In genomic region chr9:111914749-111915424, GRCh38 we compare ENCODE assay signal across 10 cellular contexts. TPM values are rescaled to one million over a fixed set of nuclear protein-coding genes. Genes with fewer than 3 reads are reported as not detected.
DNase-seq lines count a peak whose midpoint lies in the region; ATAC-seq and TF ChIP-seq lines count a peak whose summit lies in the region.
"Had no signal": no experiment of that assay in that cellular context is flagged by ENCODE, and none has a peak within 500 bp of the region (broad histone marks: within the 10 kb centered on the region; RNA-seq: fewer than 3 reads in every experiment).

No MANE protein-coding gene starts in this region.

- H3K27ac Mint-ChIP-seq in endothelial cell (ENCODE audit: unreplicated experiment), result no peak overlapping the region

- no peak for TF ChIP-seq CTCF in endothelial cell (IDR thresholded peaks at IDR 0.05; ENCODE audit: unreplicated experiment)

- ATAC-seq in HG02759 (IDR thresholded peaks at IDR 0.05; ENCODE audit: unreplicated experiment) (no peak), GM18505 (IDR thresholded peaks at IDR 0.05; ENCODE audit: unreplicated experiment) (no peak)

- no peak for TF ChIP-seq RAD21 in Ishikawa (IDR thresholded peaks at IDR 0.05; ENCODE audit: low read depth)

- no peaks in the 10 kb centered on the region for H3K27me3 Mint-ChIP-seq in endothelial cell (ENCODE audit: unreplicated experiment)

- no peak for TF ChIP-seq EP300 in Ishikawa (IDR thresholded peaks at IDR 0.05; ENCODE audit: borderline replicate concordance)

- no peak for TF ChIP-seq POLR2A in GM18505 (IDR thresholded peaks at IDR 0.05; ENCODE audit: borderline replicate concordance, extremely low read depth, insufficient read depth, insufficient read length)

- H3K9me3 Mint-ChIP-seq in endothelial cell (ENCODE audit: unreplicated experiment), result no peaks in the 10 kb centered on the region

- no peak overlapping the region for H3K4me3 Mint-ChIP-seq in endothelial cell (ENCODE audit: unreplicated experiment)

- no peaks in the 10 kb centered on the region for H3K36me3 Mint-ChIP-seq in endothelial cell (ENCODE audit: low read depth, unreplicated experiment)

- H3K4me1 Mint-ChIP-seq in endothelial cell (ENCODE audit: unreplicated experiment), result no peaks in the 10 kb centered on the region

- DNase-seq in COR-L47 (lab: John Stamatoyannopoulos, UW), result peak; percentile 71
- DNase-seq in SHP77 treated with DMSO at 0.1 percent for 48 hours (lab: John Stamatoyannopoulos, UW), result peak; percentile 3
- DNase-seq in glomerular visceral epithelial cell (ENCODE audit: extremely low spot score), result peak; percentile 57
- DNase-seq in endothelial cell (ENCODE audit: low spot score), result no peak
- DNase-seq in RPMI8226, result no peak
- DNase-seq: cerebellar nuclear complex, trophoblast cell had no signal

TF ChIP-seq in Ishikawa, 13 proteins besides CTCF, POLR2A, EP300 and RAD21:
- TF ChIP-seq NFIC (IDR thresholded peaks at IDR 0.05), result peak; percentile 56
- TF ChIP-seq USF1 (IDR thresholded peaks at IDR 0.05), result no peak

RNA-seq across cellular contexts. Expression of gene UGCG, which starts 18.3 kb away (rescaled TPM):
- 14.1 TPM for total RNA-seq in endothelial cell (ENCODE audit: unreplicated experiment)

Comparison
In these comparisons a context has a peak if more than half of its experiments do, and no peak if none do; other contexts are left out.
1. DNase-seq: peak in COR-L47 (single experiment), SHP77 treated with DMSO at 0.1 percent for 48 hours (single experiment) and glomerular visceral epithelial cell (single experiment); none in endothelial cell (single experiment) and RPMI8226 (single experiment).